Comparison of ENCODE assay signal across 10 cellular contexts in genomic region chr22:19719488-19720021, GRCh38. TPM values are rescaled to one million over a fixed set of nuclear protein-coding genes. Genes with fewer than 3 reads are reported as not detected.
A peak's percentile ranks its signal among the peaks of the same experiment; 100 is the strongest.
DNase-seq lines count a peak whose midpoint lies in the region; ATAC-seq and TF ChIP-seq lines count a peak whose summit lies in the region.
"Had no signal": no experiment of that assay in that cellular context is flagged by ENCODE, and none has a peak within 500 bp of the region (broad histone marks: within the 10 kb centered on the region; RNA-seq: fewer than 3 reads in every experiment).

No MANE protein-coding gene starts in this region.

- peaks cover 0 to 23% (median under 1%) of the 10 kb centered on the region in 4 donors for H3K4me1 Mint-ChIP-seq in CD4-positive, CD25-positive, alpha-beta regulatory T cell
- peaks cover 19% of the 10 kb centered on the region for H3K4me1 Mint-ChIP-seq in dendritic cell treated with granulocyte-macrophage colony-stimulating factor and Interleukin-4, amounts not matched to agents 40 ng/mL and 50 ng/mL, for 4 days (ENCODE audit: low read depth)

- no peak overlapping the region for H4K8ac ChIP-seq in IMR-90 (ENCODE audit: low read depth in 2 of 2, low read length in 2 of 2)

- H3K9me1 ChIP-seq in IMR-90 (ENCODE audit: insufficient read depth, low read length) = peaks cover 7% of the 10 kb centered on the region

- intact Hi-C loops in IMR-90 (cut with micrococcal nuclease) = no loop called here
- intact Hi-C loops in dendritic cell treated with granulocyte-macrophage colony-stimulating factor and Interleukin-4, amounts not matched to agents 40 ng/mL and 50 ng/mL, for 4 days (cut with micrococcal nuclease) = loop anchor here (5.0 to 10.0 kb wide), 2 partner anchors 37 to 575 kb away; partner anchors contain the start of gene ESS2
- intact Hi-C loops in ovary (cut with DNase I) = no loop called here

- H2AFZ ChIP-seq in IMR-90 (replicated peaks; ENCODE audit: low read length, poor library complexity) = no peak overlapping the region

- in situ Hi-C loops in IMR-90 (cut with MboI; ENCODE audit: low sequenced_read_pairs) = no loop called here

- no peak overlapping the region for H2BK120ac ChIP-seq in IMR-90 (ENCODE audit: low read depth, low read length)

- H3K9ac ChIP-seq in IMR-90 (ENCODE audit: low read depth, low read length) = no peak overlapping the region

- peaks cover 31% of the 10 kb centered on the region for H3K4me1 ChIP-seq in CD4-positive, CD25-positive, alpha-beta regulatory T cell (ENCODE audit: control insufficient read depth, insufficient read depth, low read length, poor library complexity, severe bottlenecking)
- H3K4me1 ChIP-seq in IMR-90 (ENCODE audit: control insufficient read depth, insufficient read depth, low read length) = peaks cover 12% of the 10 kb centered on the region
- H3K4me1 ChIP-seq in ovary (ENCODE audit: insufficient read depth) = peaks cover 13% of the 10 kb centered on the region

- H3K4me2 ChIP-seq in IMR-90 (ENCODE audit: low read depth, low read length) = no peak overlapping the region

- no peak overlapping the region for H3K27ac Mint-ChIP-seq in CD4-positive, CD25-positive, alpha-beta regulatory T cell
- no peak overlapping the region for H3K27ac Mint-ChIP-seq in dendritic cell treated with granulocyte-macrophage colony-stimulating factor and Interleukin-4, amounts not matched to agents 40 ng/mL and 50 ng/mL, for 4 days

- H3K9me3 Mint-ChIP-seq in CD4-positive, CD25-positive, alpha-beta regulatory T cell = no peaks in the 10 kb centered on the region
- H3K9me3 Mint-ChIP-seq in dendritic cell treated with granulocyte-macrophage colony-stimulating factor and Interleukin-4, amounts not matched to agents 40 ng/mL and 50 ng/mL, for 4 days = no peaks in the 10 kb centered on the region

- H4K91ac ChIP-seq in IMR-90 (ENCODE audit: insufficient read depth, low read depth, low read length) = no peak overlapping the region

- TF ChIP-seq CTCF in IMR-90 (conservative IDR thresholded peaks at IDR 0.05; ENCODE audit: low read depth, low read length) = no peak
- no peak for TF ChIP-seq CTCF in ovary (IDR thresholded peaks at IDR 0.05)

- H2AK9ac ChIP-seq in IMR-90 (replicated peaks; ENCODE audit: low read depth, low read length, poor library complexity) = no peak overlapping the region

- no peaks in the 10 kb centered on the region for H3K36me3 ChIP-seq in CD4-positive, CD25-positive, alpha-beta regulatory T cell (ENCODE audit: control insufficient read depth, insufficient read depth, low read length)
- peaks cover 16% of the 10 kb centered on the region for H3K36me3 ChIP-seq in IMR-90 (ENCODE audit: control insufficient read depth, insufficient read depth, low read length)
- H3K36me3 ChIP-seq in ovary = no peaks in the 10 kb centered on the region

- no peak for ATAC-seq in CD4-positive, CD25-positive, alpha-beta regulatory T cell (ENCODE audit: low read depth in 2 of 2)
- ATAC-seq in IMR-90 (ENCODE audit: low read depth) = no peak
- ATAC-seq in GM19023 (IDR thresholded peaks at IDR 0.05; ENCODE audit: unreplicated experiment) = no peak

- peaks cover 38% of the 10 kb centered on the region for H3K27me3 Mint-ChIP-seq in CD4-positive, CD25-positive, alpha-beta regulatory T cell
- peaks cover 85% of the 10 kb centered on the region for H3K27me3 Mint-ChIP-seq in dendritic cell treated with granulocyte-macrophage colony-stimulating factor and Interleukin-4, amounts not matched to agents 40 ng/mL and 50 ng/mL, for 4 days

- H3K4me3 ChIP-seq in CD4-positive, CD25-positive, alpha-beta regulatory T cell (ENCODE audit: low read depth, low read length) = no peak overlapping the region
- H3K4me3 ChIP-seq in IMR-90 (ENCODE audit: insufficient read depth, low read depth, low read length) (no peak overlapping the region), ovary (peak overlapping the region; percentile 57)

- no peak overlapping the region for H2BK5ac ChIP-seq in IMR-90 (ENCODE audit: low read depth, low read length, poor library complexity, severe bottlenecking)

- peaks cover 4% of the 10 kb centered on the region for H3K27me3 ChIP-seq in CD4-positive, CD25-positive, alpha-beta regulatory T cell (ENCODE audit: control insufficient read depth, insufficient read depth, low read length)
- H3K27me3 ChIP-seq in IMR-90 (ENCODE audit: control insufficient read depth, insufficient read depth, low read length) = peaks cover 15% of the 10 kb centered on the region; the same call in 1 of the 2 replicates
- H3K27me3 ChIP-seq in ovary = no peaks in the 10 kb centered on the region

- POLR2A ChIA-PET in IMR-90 (lab: Charles Lee; ENCODE audit: unreplicated experiment) = no interaction called here

- no peak overlapping the region for H3K18ac ChIP-seq in IMR-90 (ENCODE audit: low read depth, low read length)

- H3K27ac ChIP-seq in CD4-positive, CD25-positive, alpha-beta regulatory T cell (ENCODE audit: insufficient read depth, low read length, poor library complexity, severe bottlenecking) = no peak overlapping the region
- H3K27ac ChIP-seq in IMR-90 (ENCODE audit: insufficient read depth, low read length) (no peak overlapping the region), ovary (no peak overlapping the region)

- peak overlapping the region; percentile 43; the same call in 1 of the 2 replicates for H3K4ac ChIP-seq in IMR-90 (ENCODE audit: low read depth, low read length)

- no peak for TF ChIP-seq POLR2A in IMR-90 (IDR thresholded peaks at IDR 0.05; ENCODE audit: low read depth, low read length)
- no peak for TF ChIP-seq POLR2A in ovary (IDR thresholded peaks at IDR 0.05)

- dilution Hi-C loops in IMR-90 (cut with HindIII; ENCODE audit: low sequenced_read_pairs, unreplicated experiment) = no loop called here

- no peak overlapping the region for H4K5ac ChIP-seq in IMR-90 (ENCODE audit: low read depth, low read length)

- no peak overlapping the region for H2BK15ac ChIP-seq in IMR-90 (ENCODE audit: low read depth, low read length)

- no peak overlapping the region for H2AK5ac ChIP-seq in IMR-90 (ENCODE audit: low read depth, low read length)

- H3K36me3 Mint-ChIP-seq in CD4-positive, CD25-positive, alpha-beta regulatory T cell = no peaks in the 10 kb centered on the region
- no peaks in the 10 kb centered on the region for H3K36me3 Mint-ChIP-seq in dendritic cell treated with granulocyte-macrophage colony-stimulating factor and Interleukin-4, amounts not matched to agents 40 ng/mL and 50 ng/mL, for 4 days (ENCODE audit: low read depth)

- no peak overlapping the region for H2BK20ac ChIP-seq in IMR-90 (ENCODE audit: low read depth, low read length)

- no peak for TF ChIP-seq RAD21 in IMR-90 (IDR thresholded peaks at IDR 0.05; ENCODE audit: low read length)

- no peak for TF ChIP-seq EP300 in ovary (IDR thresholded peaks at IDR 0.05)

- H3K9me3 ChIP-seq in CD4-positive, CD25-positive, alpha-beta regulatory T cell (ENCODE audit: control insufficient read depth in 2 of 2, low read length in 2 of 2) = no peaks in the 10 kb centered on the region
- H3K9me3 ChIP-seq in IMR-90 (ENCODE audit: control insufficient read depth, insufficient read depth, low read length) (no peaks in the 10 kb centered on the region), ovary (no peaks in the 10 kb centered on the region)
- H3K9me3 ChIP-seq: sigmoid colon had no signal

- DNase-seq in CD4-positive, CD25-positive, alpha-beta regulatory T cell = no peak
- DNase-seq in IMR-90 = no peak
- peak in 1 of 5 donors; percentile 41 for DNase-seq in ovary
- DNase-seq in NCI-H345 (lab: John Stamatoyannopoulos, UW) = no peak
- no peak for DNase-seq in HK-2 (ENCODE audit: unreplicated experiment)
- DNase-seq in C1 segment of cervical spinal cord (lab: John Stamatoyannopoulos, UW) = no peak
- DNase-seq: NCI-H1092 treated with DMSO at 0.1 percent for 48 hours, sigmoid colon had no signal

- BruUV-seq in IMR-90 (replicated peaks; lab: Mats Ljungman, UMichigan) = no TSS peak

- H3K79me1 ChIP-seq in IMR-90 (ENCODE audit: low read depth in 1 of 2, low read length in 2 of 2) = peaks cover 0 to 4% of the 10 kb centered on the region in 2 experiments; a peak in 1 of 4 replicates

- no peak overlapping the region; the same call in 1 of the 2 replicates for H3K23ac ChIP-seq in IMR-90 (ENCODE audit: low read depth, low read length)

- no peak overlapping the region for H3K56ac ChIP-seq in IMR-90 (ENCODE audit: extremely low read depth, insufficient read depth, low read length)

- H3K14ac ChIP-seq in IMR-90 (replicated peaks; ENCODE audit: low read depth, low read length) = no peak overlapping the region; the same call in 1 of the 2 replicates

- CTCF ChIA-PET in IMR-90 (lab: Yijun Ruan, JAX) = no interaction called here

- no CpG with 5 or more reads among the region's 12 CpGs for WGBS in IMR-90 (ENCODE audit: extremely low coverage in 2 of 2, insufficient read length in 1 of 2), 2 experiments
- 82 to 89% (median 85%) methylated on average over 12 of the region's 12 CpGs for WGBS in ovary, 3 donors

- H3K4me3 Mint-ChIP-seq in CD4-positive, CD25-positive, alpha-beta regulatory T cell = peak overlapping the region; percentile 70 to 84 (median 74)
- H3K4me3 Mint-ChIP-seq in dendritic cell treated with granulocyte-macrophage colony-stimulating factor and Interleukin-4, amounts not matched to agents 40 ng/mL and 50 ng/mL, for 4 days = peak overlapping the region; percentile 6

- peaks cover 6% of the 10 kb centered on the region; the same call in 1 of the 2 replicates for H4K20me1 ChIP-seq in IMR-90 (ENCODE audit: insufficient read depth, low read length)

RNA-seq across cellular contexts. Expression of gene GP1BB, which starts 3.8 kb away (rescaled TPM):
- total RNA-seq in CD4-positive, CD25-positive, alpha-beta regulatory T cell = 6.4 TPM
- not detected for polyA plus RNA-seq in CD4-positive, CD25-positive, alpha-beta regulatory T cell
- total RNA-seq in IMR-90 (2012; rRNA removed) (0.18 and 0.28 TPM in 2 replicates), ovary (10 to 100 TPM in 1 of 7 donors, 1 to 10 TPM in 5, under 1 TPM in 1; 0.71 to 21.5 (median 8.4) TPM)
- polyA plus RNA-seq in IMR-90 (2012; rRNA removed) (1.5 and 4.6 TPM in 2 replicates), ovary (1 to 10 TPM in 1 of 2 donors, not detected in 1; 3.7 TPM)
- polyA plus RNA-seq in IMR-90 (2012; cell fraction: cytosol; rRNA removed) = 1.2 and 3.0 TPM in 2 replicates
- 7.1 and 36.7 TPM in 2 replicates for polyA plus RNA-seq in IMR-90 (2012; cell fraction: nucleus; rRNA removed; ENCODE audit: low replicate concordance)

RNA-seq across cellular contexts. Expression of gene SEPTIN5, which starts 5.3 kb away (rescaled TPM):
- 5.2 TPM for total RNA-seq in CD4-positive, CD25-positive, alpha-beta regulatory T cell
- polyA plus RNA-seq in CD4-positive, CD25-positive, alpha-beta regulatory T cell = not detected
- total RNA-seq in IMR-90 (2012; rRNA removed) (16.8 and 17.2 TPM in 2 replicates), ovary (10 to 100 TPM; 21.0 to 55.0 (median 38.9) TPM)
- polyA plus RNA-seq in IMR-90 (2012; rRNA removed) (20.7 and 22.3 TPM in 2 replicates), ovary (10 to 100 TPM; 29.2 to 30.9 TPM)
- polyA plus RNA-seq in IMR-90 (2012; cell fraction: cytosol; rRNA removed) = 10.4 and 22.8 TPM in 2 replicates
- polyA plus RNA-seq in IMR-90 (2012; cell fraction: nucleus; rRNA removed; ENCODE audit: low replicate concordance) = 65.7 and 90.4 TPM in 2 replicates

RNA-seq across cellular contexts. Expression of gene TBX1, which starts 41.0 kb away (rescaled TPM):
- not detected for total RNA-seq in CD4-positive, CD25-positive, alpha-beta regulatory T cell
- polyA plus RNA-seq in CD4-positive, CD25-positive, alpha-beta regulatory T cell = not detected
- total RNA-seq in IMR-90 (2012; rRNA removed) (not detected in 2 replicates), ovary (10 to 100 TPM in 1 of 7 donors, 1 to 10 TPM in 5, not detected in 1; 1.5 to 23.8 (median 2.9) TPM)
- polyA plus RNA-seq in IMR-90 (2012; rRNA removed) (0.03 and 0.13 TPM in 2 replicates), ovary (1 to 10 TPM; 1.2 to 3.2 TPM)
- 0.03 TPM in 1 of 2 replicates, not detected in the other for polyA plus RNA-seq in IMR-90 (2012; cell fraction: cytosol; rRNA removed)
- polyA plus RNA-seq in IMR-90 (2012; cell fraction: nucleus; rRNA removed; ENCODE audit: low replicate concordance) = 0.08 and 0.36 TPM in 2 replicates
